In genomic region chr10:119498889-119499864, GRCh38 we compare ENCODE assay signal across 1 cellular context.
TF ChIP-seq lines count a peak whose summit lies in the region.

No MANE protein-coding gene starts in this region.

TF ChIP-seq in HepG2, 621 proteins besides CTCF, POLR2A, EP300 and RAD21 (continued from another document and continues in another):
- TF ChIP-seq TIGD3 (CRISPR knock-in tag; IDR thresholded peaks at IDR 0.05; ENCODE audit: borderline replicate concordance) = no peak
- peak; percentile 67 for TF ChIP-seq HDAC1 (CRISPR knock-in tag; IDR thresholded peaks at IDR 0.05)
- peak; percentile 83; the same call in 1 of the 2 replicates for TF ChIP-seq ZBTB37 (CRISPR knock-in tag; IDR thresholded peaks at IDR 0.05)
- peak; percentile 26; the same call in 1 of the 2 replicates for TF ChIP-seq DMAP1 (CRISPR knock-in tag; IDR thresholded peaks at IDR 0.05)
- no peak for TF ChIP-seq TRIM22 (IDR thresholded peaks at IDR 0.05)
- 0 out of 2 replicates have a peak, but pooled peaks have one; percentile 26 for TF ChIP-seq ZNF710 (CRISPR knock-in tag; IDR thresholded peaks at IDR 0.05; ENCODE audit: borderline replicate concordance)
- no peak for TF ChIP-seq NPAS2 (CRISPR knock-in tag; IDR thresholded peaks at IDR 0.05; ENCODE audit: borderline replicate concordance)
- TF ChIP-seq SOX5 (CRISPR knock-in tag; IDR thresholded peaks at IDR 0.05; ENCODE audit: borderline replicate concordance) = peak; percentile 81; the same call in 1 of the 2 replicates
- peak; percentile 41; the same call in 1 of the 2 replicates for TF ChIP-seq ZMYM3 (CRISPR knock-in tag; IDR thresholded peaks at IDR 0.05)
- 0 out of 2 replicates have a peak, but pooled peaks have one; percentile 25 for TF ChIP-seq ZSCAN22 (CRISPR knock-in tag; IDR thresholded peaks at IDR 0.05)
- peak; percentile 49; the same call in 1 of the 2 replicates for TF ChIP-seq NFKB2 (CRISPR knock-in tag; IDR thresholded peaks at IDR 0.05; ENCODE audit: borderline replicate concordance)
- peak; percentile 89; the same call in 1 of the 2 replicates for TF ChIP-seq ETV5 (CRISPR knock-in tag; IDR thresholded peaks at IDR 0.05; ENCODE audit: borderline replicate concordance)
- peak; percentile 17; the same call in 1 of the 2 replicates for TF ChIP-seq ZNF768 (CRISPR knock-in tag; IDR thresholded peaks at IDR 0.05)
- TF ChIP-seq KLF12 (CRISPR knock-in tag; IDR thresholded peaks at IDR 0.05; ENCODE audit: borderline replicate concordance) = 0 out of 2 replicates have a peak, but pooled peaks have one; percentile 38
- TF ChIP-seq ZNF501 (CRISPR knock-in tag; IDR thresholded peaks at IDR 0.05) = peak; percentile 79; the same call in 1 of the 2 replicates
- peak; percentile 59; the same call in 1 of the 2 replicates for TF ChIP-seq ZNF788 (CRISPR knock-in tag; IDR thresholded peaks at IDR 0.05; ENCODE audit: borderline replicate concordance)
- TF ChIP-seq THAP9 (CRISPR knock-in tag; IDR thresholded peaks at IDR 0.05; ENCODE audit: borderline replicate concordance) = no peak; the same call in 1 of the 2 replicates
- peak; percentile 56; the same call in 1 of the 2 replicates for TF ChIP-seq CEBPG (CRISPR knock-in tag; IDR thresholded peaks at IDR 0.05)
- TF ChIP-seq PPARG (CRISPR knock-in tag; conservative IDR thresholded peaks at IDR 0.05) = peak; percentile 72
- no peak for TF ChIP-seq GPBP1L1 (CRISPR knock-in tag; IDR thresholded peaks at IDR 0.05)
- peak; percentile 34; the same call in 1 of the 2 replicates for TF ChIP-seq NFIC (IDR thresholded peaks at IDR 0.05; ENCODE audit: low read length)
- TF ChIP-seq ZNF552 (CRISPR knock-in tag; IDR thresholded peaks at IDR 0.05; ENCODE audit: borderline replicate concordance) = peak; percentile 76; the same call in 1 of the 2 replicates
- no peak for TF ChIP-seq NCOA5 (CRISPR knock-in tag; IDR thresholded peaks at IDR 0.05)
- peak; percentile 69; the same call in 1 of the 2 replicates for TF ChIP-seq ZFP91 (CRISPR knock-in tag; IDR thresholded peaks at IDR 0.05; ENCODE audit: borderline replicate concordance)
- TF ChIP-seq ZNF224 (CRISPR knock-in tag; IDR thresholded peaks at IDR 0.05) = no peak
- peak; percentile 66; the same call in 1 of the 2 replicates for TF ChIP-seq ZNF292 (CRISPR knock-in tag; IDR thresholded peaks at IDR 0.05; ENCODE audit: borderline replicate concordance, low read depth)
- peak; percentile 9; the same call in 1 of the 2 replicates for TF ChIP-seq TBX3 (IDR thresholded peaks at IDR 0.05; ENCODE audit: borderline replicate concordance)
- TF ChIP-seq PATZ1 (CRISPR knock-in tag; IDR thresholded peaks at IDR 0.05) = peak; percentile 61; the same call in 1 of the 2 replicates
- TF ChIP-seq ATRX (CRISPR knock-in tag; IDR thresholded peaks at IDR 0.05; ENCODE audit: borderline replicate concordance) = no peak
- TF ChIP-seq LCORL (IDR thresholded peaks at IDR 0.05) = no peak
- peak; percentile 88 for TF ChIP-seq LCORL (CRISPR knock-in tag; IDR thresholded peaks at IDR 0.05)
- no peak for TF ChIP-seq ZNF326 (CRISPR knock-in tag; IDR thresholded peaks at IDR 0.05; ENCODE audit: borderline replicate concordance)
- peak; percentile 81 for TF ChIP-seq RXRB (CRISPR knock-in tag; IDR thresholded peaks at IDR 0.05; ENCODE audit: borderline replicate concordance)
- no peak for TF ChIP-seq MAF1 (CRISPR knock-in tag; IDR thresholded peaks at IDR 0.05; ENCODE audit: borderline replicate concordance)
- peak; percentile 47; the same call in 1 of the 2 replicates for TF ChIP-seq ZNF749 (CRISPR knock-in tag; IDR thresholded peaks at IDR 0.05; ENCODE audit: borderline replicate concordance)
- TF ChIP-seq HDAC2 (CRISPR knock-in tag; IDR thresholded peaks at IDR 0.05) = peak; percentile 67
- no peak for TF ChIP-seq NR0B2 (CRISPR knock-in tag; IDR thresholded peaks at IDR 0.05)
- TF ChIP-seq ZNF614 (CRISPR knock-in tag; IDR thresholded peaks at IDR 0.05; ENCODE audit: borderline replicate concordance) = peak; percentile 35; the same call in 1 of the 2 replicates
- TF ChIP-seq ZNF230 (CRISPR knock-in tag; IDR thresholded peaks at IDR 0.05) = 0 out of 2 replicates have a peak, but pooled peaks have one; percentile 63
- peak; percentile 79 for TF ChIP-seq ISL2 (CRISPR knock-in tag; IDR thresholded peaks at IDR 0.05)
- TF ChIP-seq NONO (IDR thresholded peaks at IDR 0.05) = no peak
- 0 out of 2 replicates have a peak, but pooled peaks have one; percentile 23 for TF ChIP-seq NONO (CRISPR knock-in tag; conservative IDR thresholded peaks at IDR 0.05)
- TF ChIP-seq FOXO1 (CRISPR knock-in tag; IDR thresholded peaks at IDR 0.05) = peak; percentile 55
- 0 out of 2 replicates have a peak, but pooled peaks have one; percentile 24 for TF ChIP-seq ZNF629 (CRISPR knock-in tag; conservative IDR thresholded peaks at IDR 0.05)
- TF ChIP-seq ZNF143 (CRISPR knock-in tag; IDR thresholded peaks at IDR 0.05) = peak; percentile 25; the same call in 1 of the 2 replicates
- peak; percentile 84 for TF ChIP-seq SKIL (CRISPR knock-in tag; IDR thresholded peaks at IDR 0.05; ENCODE audit: borderline replicate concordance)
- no peak for TF ChIP-seq SP1 (IDR thresholded peaks at IDR 0.05)
- no peak for TF ChIP-seq SP1 (CRISPR knock-in tag; IDR thresholded peaks at IDR 0.05)
